9 cellular contexts compared by ENCODE assay signal in the genomic region with DNA sequence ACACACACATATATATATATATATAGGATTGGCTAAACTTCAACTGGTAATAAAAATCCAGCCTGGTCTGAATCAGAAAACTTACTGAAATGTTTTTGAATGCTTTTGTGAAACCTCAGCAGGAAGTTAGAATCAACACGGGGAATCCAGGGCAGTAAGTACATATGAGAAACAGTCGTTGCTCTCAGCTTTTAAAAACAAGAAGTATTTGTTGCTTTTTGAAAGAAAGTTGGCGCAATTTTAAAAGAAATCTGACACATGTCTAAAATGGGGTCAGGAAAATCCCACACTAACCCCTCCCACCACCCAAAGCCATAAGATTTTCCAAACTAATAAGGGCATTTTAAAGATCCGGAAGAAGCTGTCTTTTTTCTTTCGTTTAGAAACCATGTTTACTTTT. TPM values are rescaled to one million over a fixed set of nuclear protein-coding genes. Genes with fewer than 3 reads are reported as not detected.
DNase-seq lines count a peak whose midpoint lies in the region; TF ChIP-seq lines count a peak whose summit lies in the region.
"Had no signal": no experiment of that assay in that cellular context is flagged by ENCODE, and none has a peak within 500 bp of the region (broad histone marks: within the 10 kb centered on the region; RNA-seq: fewer than 3 reads in every experiment).

No MANE protein-coding gene starts in this region.

- H3K9ac ChIP-seq in skeletal muscle satellite cell (ENCODE audit: low read depth, low read length) = no peak overlapping the region

- H3K4me1 ChIP-seq in skeletal muscle satellite cell (ENCODE audit: control insufficient read depth, insufficient read depth, low read length) (peaks cover 4% of the 10 kb centered on the region), prostate gland (replicated peaks) (no peaks in the 10 kb centered on the region)

- H3K27ac ChIP-seq in coronary artery = peak overlapping the region; percentile 27 to 50
- H3K27ac ChIP-seq in prostate gland = peak overlapping the region in 1 of 2 donors; percentile 46

- intact Hi-C loops in prostate gland (cut with DNase I) = no loop called here

- DNase-seq in GM13976 (ENCODE audit: low spot score) (peak; percentile 37), KBM-7 (peak; percentile 76), coronary artery (ENCODE audit: low spot score) (no peak), NCI-H510A treated with DMSO at 0.1 percent for 48 hours (lab: John Stamatoyannopoulos, UW) (no peak), prostate gland (ENCODE audit: low spot score) (no peak), NCI-H446 treated with DMSO at 0.1 percent for 48 hours (lab: John Stamatoyannopoulos, UW) (no peak)
- no peak for DNase-seq in stimulated activated CD4-positive, alpha-beta T cell treated with anti-CD3 and anti-CD28 coated beads, Interleukin-15, amount 100 ng/mL, for 24 hours
- DNase-seq: NCI-H526 had no signal

- no peak for TF ChIP-seq POLR2A in prostate gland (IDR thresholded peaks at IDR 0.05)

- in situ Hi-C loops in GM13976 (cut with MboI; ENCODE audit: low sequenced_read_pairs, unreplicated experiment) (no loop called here), KBM-7 (cut with MboI; ENCODE audit: low pct_unique_long_range_greater_than_20kb, low sequenced_read_pairs) (no loop called here)

- TF ChIP-seq CTCF in GM13976 (IDR thresholded peaks at IDR 0.05; ENCODE audit: borderline replicate concordance, control extremely low read depth, extremely low read depth, insufficient read depth, missing control alignments) = no peak
- TF ChIP-seq CTCF in coronary artery (IDR thresholded peaks at IDR 0.05) = no peak
- no peak for TF ChIP-seq CTCF in prostate gland (IDR thresholded peaks at IDR 0.05)

- H3K9me3 ChIP-seq in skeletal muscle satellite cell (replicated peaks; ENCODE audit: low read length) = no peaks in the 10 kb centered on the region
- H3K9me3 ChIP-seq in prostate gland = no peaks in the 10 kb centered on the region

- H3K36me3 ChIP-seq in skeletal muscle satellite cell (ENCODE audit: insufficient read depth, low read length) = no peaks in the 10 kb centered on the region
- H3K36me3 ChIP-seq in prostate gland = no peaks in the 10 kb centered on the region

- H3K27me3 ChIP-seq in skeletal muscle satellite cell (ENCODE audit: control insufficient read depth, insufficient read depth, low read length) (no peaks in the 10 kb centered on the region), prostate gland (replicated peaks; ENCODE audit: insufficient read depth) (no peaks in the 10 kb centered on the region)

- peak overlapping the region; percentile 56 for H3K4me2 ChIP-seq in skeletal muscle satellite cell (ENCODE audit: low read length)

- H3K4me3 ChIP-seq in coronary artery (peak overlapping the region; percentile 49), skeletal muscle satellite cell (ENCODE audit: low read length) (no peak overlapping the region), prostate gland (peak overlapping the region in 1 of 2 donors; percentile 5)

- 3% methylated on average over 5 of the region's 5 CpGs for WGBS in prostate gland

RNA-seq across cellular contexts. Expression of a gene that starts 11.5 kb away (rescaled TPM):
- 0.44 and 1.3 TPM in 2 replicates for total RNA-seq in skeletal muscle satellite cell (2012; rRNA removed)
- total RNA-seq in prostate gland = under 1 TPM; 0.32 to 0.85 TPM

RNA-seq across cellular contexts. Expression of a gene that starts 30.4 kb away (rescaled TPM):
- 31.0 and 42.1 TPM in 2 replicates for total RNA-seq in skeletal muscle satellite cell (2012; rRNA removed)
- total RNA-seq in prostate gland = 10 to 100 TPM; 17.1 to 22.9 TPM

Comparison
In these comparisons a context has a peak if more than half of its experiments do, and no peak if none do; other contexts are left out.
1. DNase-seq: peak in GM13976 (single experiment) and KBM-7 (single experiment); none in coronary artery (single experiment), NCI-H510A treated with DMSO at 0.1 percent for 48 hours (single experiment), stimulated activated CD4-positive, alpha-beta T cell treated with anti-CD3 and anti-CD28 coated beads, Interleukin-15, amount 100 ng/mL, for 24 hours (single experiment), prostate gland (single experiment) and NCI-H446 treated with DMSO at 0.1 percent for 48 hours (single experiment).